15 cellular contexts compared by ENCODE assay signal in the genomic region with DNA sequence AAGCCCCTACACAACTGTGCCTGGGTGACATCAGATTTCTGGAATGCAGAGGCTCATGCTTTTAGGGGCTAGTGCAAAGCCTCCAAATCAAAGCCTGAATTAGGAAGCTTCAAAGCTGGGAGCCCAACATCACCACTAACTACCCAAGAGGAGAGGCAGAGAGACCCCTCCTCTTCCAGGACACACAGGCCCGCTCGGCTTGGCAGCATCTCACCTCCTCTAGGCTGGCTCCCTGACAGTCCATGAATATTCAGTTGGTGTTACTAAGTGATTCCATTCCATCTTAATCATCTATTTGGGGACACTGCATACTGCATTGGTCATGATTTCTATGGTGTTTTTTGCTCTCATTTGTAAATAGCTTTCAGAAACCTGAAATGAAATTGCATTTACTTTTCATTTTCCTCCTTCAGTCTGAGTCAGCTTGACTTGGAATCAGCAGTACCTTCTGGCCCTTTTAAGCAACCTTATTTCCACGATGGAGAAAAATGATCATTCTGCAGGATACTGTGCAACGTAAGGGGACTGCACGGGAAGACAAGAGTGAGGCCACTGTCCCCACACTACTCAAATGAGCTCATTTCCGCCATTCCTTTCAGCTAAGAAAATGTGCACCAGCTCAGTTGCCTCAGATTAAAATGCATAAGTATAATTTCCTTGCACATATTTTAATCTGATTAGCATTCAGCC.
DNase-seq lines count a peak whose midpoint lies in the region; ATAC-seq and TF ChIP-seq lines count a peak whose summit lies in the region.
"Had no signal": no experiment of that assay in that cellular context is flagged by ENCODE, and none has a peak within 500 bp of the region (broad histone marks: within the 10 kb centered on the region; RNA-seq: fewer than 3 reads in every experiment).

No MANE protein-coding gene starts in this region.

- 85 to 89% methylated on average over 5 to 6 of the region's 6 CpGs for WGBS in esophagus squamous epithelium, 2 donors

- DNase-seq in astrocyte of the hippocampus (ENCODE audit: low read depth, low spot score) (peak; percentile 73), occipital lobe (lab: John Stamatoyannopoulos, UW) (no peak), esophagus squamous epithelium (lab: John Stamatoyannopoulos, UW) (no peak), left colon (no peak), HT-29 (ENCODE audit: low spot score) (no peak)
- DNase-seq: activated CD4-positive, CD25-positive, alpha-beta regulatory T cell treated with anti-CD3 and anti-CD28 coated beads, Interleukin-2, amount 50 U/mL, for 72 hours; CD8-positive, alpha-beta T cell; GF-D8; mammary epithelial cell; NCI-H1048; NCI-H2227 treated with DMSO at 0.1 percent for 48 hours; small intestine; T-helper 1 cell had no signal

- ATAC-seq in GM19328 (IDR thresholded peaks at IDR 0.05; ENCODE audit: unreplicated experiment), result peak; percentile 50
- peak; percentile 35 for ATAC-seq in HG03175 (IDR thresholded peaks at IDR 0.05; ENCODE audit: unreplicated experiment)
- no peak for ATAC-seq in left colon
- ATAC-seq: CD8-positive, alpha-beta T cell had no signal

- intact Hi-C loops in esophagus squamous epithelium (cut with DNase I), result no loop called here
- intact Hi-C loops in left colon (cut with DNase I, micrococcal nuclease), result no loop called here

- no peaks in the 10 kb centered on the region for H3K27me3 ChIP-seq in esophagus squamous epithelium

- no peaks in the 10 kb centered on the region for H3K36me3 ChIP-seq in esophagus squamous epithelium

- no peak for TF ChIP-seq POLR2A in esophagus squamous epithelium (IDR thresholded peaks at IDR 0.05)

- H3K4me1 ChIP-seq in esophagus squamous epithelium, result no peaks in the 10 kb centered on the region

- no peaks in the 10 kb centered on the region for H3K9me3 ChIP-seq in esophagus squamous epithelium

- no peak for TF ChIP-seq CTCF in esophagus squamous epithelium (IDR thresholded peaks at IDR 0.05)

- H3K4me3 ChIP-seq in esophagus squamous epithelium, result no peak overlapping the region

- H3K27ac ChIP-seq in esophagus squamous epithelium, result no peak overlapping the region
